In genomic region chr17:31400481-31400950, GRCh38 we compare ENCODE assay signal across 25 cellular contexts.
"Had no signal": no experiment of that assay in that cellular context is flagged by ENCODE, and none has a peak within 500 bp of the region (broad histone marks: within the 10 kb centered on the region; RNA-seq: fewer than 3 reads in every experiment).

No MANE protein-coding gene starts in this region.

- H3K36me3 Mint-ChIP-seq: activated CD8-positive, alpha-beta memory T cell treated with anti-CD3 and anti-CD28 coated beads, Interleukin-2, amount 10 ng/mL, durations not matched to agents 7 days and 5 days; activated naive CD4-positive, alpha-beta T cell treated with anti-CD3 and anti-CD28 coated beads, Interleukin-2, amount 50 U/mL, for 72 hours; naive thymus-derived CD4-positive, alpha-beta T cell had no signal

- H3K27me3 ChIP-seq: colonic mucosa, dorsolateral prefrontal cortex, right lobe of liver, thyroid gland had no signal

- H3K4me1 ChIP-seq: breast epithelium, colonic mucosa, right lobe of liver, thyroid gland, upper lobe of right lung had no signal

- H3K9me3 Mint-ChIP-seq: activated CD4-positive, alpha-beta T cell treated with anti-CD3 and anti-CD28 coated beads, Interleukin-2, amount 10 ng/mL, durations not matched to agents 24 days and 14 days; activated CD8-positive, alpha-beta T cell treated with anti-CD3 and anti-CD28 coated beads for 36 hours; activated naive CD4-positive, alpha-beta T cell treated with anti-CD3 and anti-CD28 coated beads, Interleukin-2, amount 50 U/mL, for 72 hours; activated T-cell treated with anti-CD3 and anti-CD28 coated beads, Interleukin-2, amount 50 U/mL, for 72 hours; central memory CD8-positive, alpha-beta T cell; effector memory CD8-positive, alpha-beta T cell; naive thymus-derived CD4-positive, alpha-beta T cell; stimulated activated naive CD8-positive, alpha-beta T cell treated with anti-CD3 and anti-CD28 coated beads, Interleukin-15, Interleukin-2, amounts not matched to agents 100 ng/mL and 50 ng/mL, for 24 hours; T-helper 2 cell treated with Interferon-gamma antibody and Interleukin-4, amounts not matched to agents 5 μg/mL and 100 μg/mL, for 36 hours had no signal

- H3K36me3 ChIP-seq: breast epithelium, colonic mucosa, right lobe of liver, thyroid gland, upper lobe of right lung had no signal

- H3K27ac Mint-ChIP-seq: activated CD4-positive, alpha-beta T cell treated with anti-CD3 and anti-CD28 coated beads, Interleukin-2, amount 10 ng/mL, durations not matched to agents 24 days and 14 days; activated CD8-positive, alpha-beta memory T cell treated with anti-CD3 and anti-CD28 coated beads, Interleukin-2, amount 10 ng/mL, durations not matched to agents 7 days and 5 days; activated CD8-positive, alpha-beta T cell treated with anti-CD3 and anti-CD28 coated beads for 36 hours; activated naive CD4-positive, alpha-beta T cell treated with anti-CD3 and anti-CD28 coated beads, Interleukin-2, amount 50 U/mL, for 72 hours; activated T-cell treated with anti-CD3 and anti-CD28 coated beads, Interleukin-2, amount 50 U/mL, for 72 hours; effector memory CD8-positive, alpha-beta T cell; naive thymus-derived CD4-positive, alpha-beta T cell; stimulated activated naive CD8-positive, alpha-beta T cell treated with anti-CD3 and anti-CD28 coated beads, Interleukin-15, Interleukin-2, amounts not matched to agents 100 ng/mL and 50 ng/mL, for 24 hours; T-helper 2 cell treated with Interferon-gamma antibody and Interleukin-4, amounts not matched to agents 5 μg/mL and 100 μg/mL, for 36 hours had no signal

- DNase-seq: activated CD4-positive, alpha-beta T cell treated with anti-CD3 and anti-CD28 coated beads, Interleukin-2, amount 10 ng/mL, durations not matched to agents 24 days and 14 days; activated CD8-positive, alpha-beta memory T cell treated with anti-CD3 and anti-CD28 coated beads, Interleukin-2, amount 10 ng/mL, durations not matched to agents 7 days and 5 days; activated CD8-positive, alpha-beta T cell treated with anti-CD3 and anti-CD28 coated beads for 36 hours; activated naive CD4-positive, alpha-beta T cell; activated T-cell treated with anti-CD3 and anti-CD28 coated beads for 4 hours; activated T-cell treated with anti-CD3 and anti-CD28 coated beads, Interleukin-2, amount 50 U/mL, for 72 hours; colonic mucosa; effector memory CD8-positive, alpha-beta T cell; foreskin fibroblast; hippocampal formation; midbrain; naive thymus-derived CD4-positive, alpha-beta T cell; occipital lobe; stimulated activated CD4-positive, alpha-beta T cell treated with anti-CD3 and anti-CD28 coated beads, Interleukin-12 subunit alpha, Interleukin-12 subunit beta, amount 100 ng/mL, for 4 hours; stimulated activated CD4-positive, alpha-beta T cell treated with anti-CD3 and anti-CD28 coated beads, Interleukin-4, amount 100 ng/mL, for 1 hour; T-helper 1 cell; thyroid gland; upper lobe of right lung had no signal

- H3K27ac ChIP-seq: breast epithelium, colonic mucosa, right lobe of liver, thyroid gland, upper lobe of right lung had no signal

- H3K4me3 Mint-ChIP-seq: activated CD4-positive, alpha-beta T cell treated with anti-CD3 and anti-CD28 coated beads, Interleukin-2, amount 10 ng/mL, durations not matched to agents 24 days and 14 days; activated CD8-positive, alpha-beta memory T cell treated with anti-CD3 and anti-CD28 coated beads, Interleukin-2, amount 10 ng/mL, durations not matched to agents 7 days and 5 days; activated CD8-positive, alpha-beta T cell treated with anti-CD3 and anti-CD28 coated beads for 36 hours; activated T-cell treated with anti-CD3 and anti-CD28 coated beads, Interleukin-2, amount 50 U/mL, for 72 hours; central memory CD8-positive, alpha-beta T cell; effector memory CD8-positive, alpha-beta T cell; naive thymus-derived CD4-positive, alpha-beta T cell; stimulated activated naive CD8-positive, alpha-beta T cell treated with anti-CD3 and anti-CD28 coated beads, Interleukin-15, Interleukin-2, amounts not matched to agents 100 ng/mL and 50 ng/mL, for 24 hours; T-helper 2 cell treated with Interferon-gamma antibody and Interleukin-4, amounts not matched to agents 5 μg/mL and 100 μg/mL, for 36 hours had no signal

- H3K9me3 ChIP-seq: breast epithelium, colonic mucosa, right lobe of liver, thyroid gland, upper lobe of right lung had no signal

- H3K4me1 Mint-ChIP-seq: activated CD4-positive, alpha-beta T cell treated with anti-CD3 and anti-CD28 coated beads, Interleukin-2, amount 10 ng/mL, durations not matched to agents 24 days and 14 days; activated CD8-positive, alpha-beta memory T cell treated with anti-CD3 and anti-CD28 coated beads, Interleukin-2, amount 10 ng/mL, durations not matched to agents 7 days and 5 days; central memory CD8-positive, alpha-beta T cell; naive thymus-derived CD4-positive, alpha-beta T cell had no signal

- H3K4me3 ChIP-seq: breast epithelium, colonic mucosa, dorsolateral prefrontal cortex, right lobe of liver, thyroid gland, upper lobe of right lung had no signal
